In genomic region chr4:152728343-152728742, GRCh38 we compare ENCODE assay signal across 1 cellular context.
TF ChIP-seq lines count a peak whose summit lies in the region.

No MANE protein-coding gene starts in this region.

TF ChIP-seq in K562, 482 proteins besides CTCF, POLR2A, EP300 and RAD21:
- TF ChIP-seq ZNF3 (CRISPR knock-in tag; IDR thresholded peaks at IDR 0.05): no peak
- TF ChIP-seq GABPA (tag; conservative IDR thresholded peaks at IDR 0.05; ENCODE audit: low read depth): peak; percentile 23; the same call in 1 of the 2 replicates
- TF ChIP-seq SAP30 (IDR thresholded peaks at IDR 0.05; ENCODE audit: borderline replicate concordance, insufficient read depth, low read depth, low read length, poor library complexity, severe bottlenecking): no peak
- TF ChIP-seq, protein P1, sequence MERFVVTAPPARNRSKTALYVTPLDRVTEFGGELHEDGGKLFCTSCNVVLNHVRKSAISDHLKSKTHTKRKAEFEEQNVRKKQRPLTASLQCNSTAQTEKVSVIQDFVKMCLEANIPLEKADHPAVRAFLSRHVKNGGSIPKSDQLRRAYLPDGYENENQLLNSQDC (CRISPR knock-in tag; IDR thresholded peaks at IDR 0.05): no peak
- no peak for TF ChIP-seq ARID1B (IDR thresholded peaks at IDR 0.05)
- TF ChIP-seq XRCC4 (IDR thresholded peaks at IDR 0.05; ENCODE audit: extremely low read depth, insufficient read depth, insufficient read length): no peak
- TF ChIP-seq ETS1 (conservative IDR thresholded peaks at IDR 0.05; ENCODE audit: control insufficient read depth, low read depth, low read length): no peak
